Comparison of ENCODE assay signal across 8 cellular contexts in genomic region chr17:37642706-37643105, GRCh38. TPM values are rescaled to one million over a fixed set of nuclear protein-coding genes. Genes with fewer than 3 reads are reported as not detected.
A peak's percentile ranks its signal among the peaks of the same experiment; 100 is the strongest.
DNase-seq lines count a peak whose midpoint lies in the region; ATAC-seq and TF ChIP-seq lines count a peak whose summit lies in the region.

No MANE protein-coding gene starts in this region.

- H3K4me1 Mint-ChIP-seq in activated naive CD4-positive, alpha-beta T cell treated with anti-CD3 and anti-CD28 coated beads, Interleukin-2, amount 50 U/mL, for 24 hours, result peaks cover 45% of the 10 kb centered on the region
- H3K4me1 Mint-ChIP-seq in nephron progenitor cell, result peaks cover 33% of the 10 kb centered on the region

- peak; percentile 44 for ATAC-seq in SK-N-SH treated with all-trans-retinoic acid at 6 μM for 48 hours

- peaks cover 18 to 49% (median 42%) of the 10 kb centered on the region in 4 donors for H3K4me1 ChIP-seq in esophagus muscularis mucosa

- no peaks in the 10 kb centered on the region for H3K9me3 ChIP-seq in esophagus muscularis mucosa

- no peak for TF ChIP-seq POLR2A in esophagus muscularis mucosa (IDR thresholded peaks at IDR 0.05; ENCODE audit: low read depth)

- TF ChIP-seq CTCF in esophagus muscularis mucosa (IDR thresholded peaks at IDR 0.05) (no peak), nephron progenitor cell (IDR thresholded peaks at IDR 0.05) (no peak)

- no peak for TF ChIP-seq EP300 in esophagus muscularis mucosa (IDR thresholded peaks at IDR 0.05)

- peaks cover 0 to 10% (median 0%) of the 10 kb centered on the region in 4 donors for H3K27me3 ChIP-seq in esophagus muscularis mucosa

- WGBS in esophagus muscularis mucosa, result 1% methylated on average over 8 of the region's 8 CpGs

- H3K27me3 Mint-ChIP-seq in activated naive CD4-positive, alpha-beta T cell treated with anti-CD3 and anti-CD28 coated beads, Interleukin-2, amount 50 U/mL, for 24 hours, result peaks cover 12% of the 10 kb centered on the region
- peaks cover 45% of the 10 kb centered on the region for H3K27me3 Mint-ChIP-seq in nephron progenitor cell (ENCODE audit: low read depth, poor library complexity)

- no peaks in the 10 kb centered on the region for H3K9me3 Mint-ChIP-seq in activated naive CD4-positive, alpha-beta T cell treated with anti-CD3 and anti-CD28 coated beads, Interleukin-2, amount 50 U/mL, for 24 hours
- no peaks in the 10 kb centered on the region for H3K9me3 Mint-ChIP-seq in nephron progenitor cell

- H3K4me3 ChIP-seq in esophagus muscularis mucosa, result peak overlapping the region; percentile 66 to 93 (median 78)

- peaks cover 0 to 37% (median 22%) of the 10 kb centered on the region in 4 donors for H3K36me3 ChIP-seq in esophagus muscularis mucosa

- intact Hi-C loops in esophagus muscularis mucosa (cut with DNase I), result loop anchor here (10.0 kb wide), 1 partner anchor 102 kb away; the partner anchor contains the start of gene HNF1B
- intact Hi-C loops in posterior vena cava (cut with DNase I), result no loop called here

- peak overlapping the region; percentile 87 to 92 (median 89) for H3K27ac ChIP-seq in esophagus muscularis mucosa (replicated peaks in 1 of 4)

- no peak for DNase-seq in activated naive CD4-positive, alpha-beta T cell (lab: John Stamatoyannopoulos, UW)
- DNase-seq in esophagus muscularis mucosa (ENCODE audit: extremely low spot score) (no peak), nephron progenitor cell (no peak), COR-L47 (lab: John Stamatoyannopoulos, UW) (no peak), posterior vena cava (ENCODE audit: low spot score) (no peak)
- DNase-seq in stimulated activated CD4-positive, alpha-beta T cell treated with anti-CD3 and anti-CD28 coated beads, Interleukin-4, amount 100 ng/mL, for 24 hours, result no peak

- peak overlapping the region; percentile 97 for H3K4me3 Mint-ChIP-seq in activated naive CD4-positive, alpha-beta T cell treated with anti-CD3 and anti-CD28 coated beads, Interleukin-2, amount 50 U/mL, for 24 hours
- peak overlapping the region; percentile 93 for H3K4me3 Mint-ChIP-seq in nephron progenitor cell

- peak overlapping the region; percentile 92 for H3K27ac Mint-ChIP-seq in activated naive CD4-positive, alpha-beta T cell treated with anti-CD3 and anti-CD28 coated beads, Interleukin-2, amount 50 U/mL, for 24 hours
- H3K27ac Mint-ChIP-seq in nephron progenitor cell, result peak overlapping the region; percentile 97

- H3K36me3 Mint-ChIP-seq in activated naive CD4-positive, alpha-beta T cell treated with anti-CD3 and anti-CD28 coated beads, Interleukin-2, amount 50 U/mL, for 24 hours, result peaks cover 16% of the 10 kb centered on the region
- H3K36me3 Mint-ChIP-seq in nephron progenitor cell (ENCODE audit: low read depth), result peaks cover 50% of the 10 kb centered on the region

TF ChIP-seq in SK-N-SH treated with all-trans-retinoic acid at 6 μM for 48 hours, 23 proteins besides CTCF, POLR2A, EP300 and RAD21:
- TF ChIP-seq ZFP3 (CRISPR knock-in tag; IDR thresholded peaks at IDR 0.05) (no peak), ZFP30 (CRISPR knock-in tag; IDR thresholded peaks at IDR 0.05) (no peak), ZNF8 (CRISPR knock-in tag; IDR thresholded peaks at IDR 0.05) (no peak), POU6F1 (CRISPR knock-in tag; IDR thresholded peaks at IDR 0.05; ENCODE audit: borderline replicate concordance, low read depth) (no peak), ZNF565 (CRISPR knock-in tag; conservative IDR thresholded peaks at IDR 0.05; ENCODE audit: low read depth) (no peak), ISL1 (CRISPR knock-in tag; IDR thresholded peaks at IDR 0.05) (no peak), BACH2 (CRISPR knock-in tag; IDR thresholded peaks at IDR 0.05; ENCODE audit: borderline replicate concordance) (no peak), PATZ1 (CRISPR knock-in tag; IDR thresholded peaks at IDR 0.05; ENCODE audit: borderline replicate concordance) (no peak), GLIS3 (CRISPR knock-in tag; IDR thresholded peaks at IDR 0.05) (no peak), SNAI2 (CRISPR knock-in tag; IDR thresholded peaks at IDR 0.05) (no peak), ARNTL (CRISPR knock-in tag; IDR thresholded peaks at IDR 0.05; ENCODE audit: borderline replicate concordance, low read depth) (no peak), CSDC2 (CRISPR knock-in tag; IDR thresholded peaks at IDR 0.05) (no peak), ZNF70 (CRISPR knock-in tag; IDR thresholded peaks at IDR 0.05) (no peak), ESRRG (CRISPR knock-in tag; IDR thresholded peaks at IDR 0.05) (no peak), OSR1 (CRISPR knock-in tag; IDR thresholded peaks at IDR 0.05) (no peak), TCF4 (CRISPR knock-in tag; IDR thresholded peaks at IDR 0.05; ENCODE audit: borderline replicate concordance) (no peak), CSRNP3 (CRISPR knock-in tag; IDR thresholded peaks at IDR 0.05) (no peak), ZC3H10 (CRISPR knock-in tag; IDR thresholded peaks at IDR 0.05) (no peak)

RNA-seq across cellular contexts. Expression of gene DDX52, which starts 0.5 kb away (rescaled TPM):
- 10 to 100 TPM; 13.1 to 17.9 (median 14.1) TPM for total RNA-seq in esophagus muscularis mucosa
- total RNA-seq in posterior vena cava, result 10 to 100 TPM; 16.8 to 20.7 TPM

RNA-seq across cellular contexts. Expression of gene SYNRG, which starts 33.5 kb away (rescaled TPM):
- 10 to 100 TPM; 11.9 to 19.5 (median 17.0) TPM for total RNA-seq in esophagus muscularis mucosa
- 10 to 100 TPM; 20.7 to 24.3 TPM for total RNA-seq in posterior vena cava
